14 cellular contexts compared by ENCODE assay signal in the genomic region with DNA sequence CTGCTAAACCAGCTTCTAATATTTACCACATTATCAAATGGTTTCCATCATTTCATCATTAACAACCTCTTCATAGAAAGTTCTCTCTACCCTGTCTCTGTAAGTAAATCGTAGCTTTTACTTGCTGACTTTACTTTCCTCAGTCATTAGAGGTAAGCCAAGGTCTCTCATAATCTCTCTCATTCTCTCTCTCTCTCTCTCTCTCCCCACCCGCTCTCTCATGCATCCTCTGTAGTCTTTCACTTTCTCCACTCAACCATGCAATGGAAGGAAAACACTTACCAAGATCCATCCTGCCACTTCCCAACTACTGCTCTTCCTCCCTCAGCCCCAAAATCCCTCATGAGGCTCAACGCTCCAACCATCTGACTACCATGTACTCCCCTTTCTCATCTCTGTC. TPM values are rescaled to one million over a fixed set of nuclear protein-coding genes. Genes with fewer than 3 reads are reported as not detected.
DNase-seq lines count a peak whose midpoint lies in the region; TF ChIP-seq lines count a peak whose summit lies in the region.
"Had no signal": no experiment of that assay in that cellular context is flagged by ENCODE, and none has a peak within 500 bp of the region (broad histone marks: within the 10 kb centered on the region; RNA-seq: fewer than 3 reads in every experiment).

No MANE protein-coding gene starts in this region.

- DNase-seq in Caki2 (ENCODE audit: low read depth) = peak; percentile 22
- DNase-seq in DMS53 treated with DMSO at 0.1 percent for 48 hours (lab: John Stamatoyannopoulos, UW; ENCODE audit: unreplicated experiment) = peak; percentile 30
- DNase-seq in NCI-H345 (lab: John Stamatoyannopoulos, UW) = peak; percentile 44
- peak; percentile 20 for DNase-seq in kidney tubule cell (ENCODE audit: low spot score)
- no peak for DNase-seq in amygdala (lab: John Stamatoyannopoulos, UW)
- no peak for DNase-seq in mucosa of gallbladder (ENCODE audit: low spot score)
- DNase-seq in HEK293T (ENCODE audit: extremely low spot score) = no peak
- no peak for DNase-seq in erythroblast (lab: John Stamatoyannopoulos, UW)
- DNase-seq: BE2C; CD8-positive, alpha-beta T cell; COR-L47; H7 had no signal

- TF ChIP-seq POLR2A in erythroblast (IDR thresholded peaks at IDR 0.05; ENCODE audit: low read length) = no peak

- in situ Hi-C loops in Caki2 (cut with HindIII; ENCODE audit: low pct_unique_long_range_greater_than_20kb, low sequenced_read_pairs) = no loop called here

- POLR2A ChIA-PET in HEK293T (lab: Yijun Ruan, JAX) = no interaction called here

- CTCF ChIA-PET in HEK293T (lab: Yijun Ruan, JAX) = no interaction called here

TF ChIP-seq in HEK293T, 16 proteins besides CTCF, POLR2A, EP300 and RAD21:
- no peak for TF ChIP-seq TARDBP (IDR thresholded peaks at IDR 0.05)
- no peak for TF ChIP-seq ARNT (IDR thresholded peaks at IDR 0.05)
- TF ChIP-seq LEF1 (IDR thresholded peaks at IDR 0.05; ENCODE audit: borderline replicate concordance) = no peak
- no peak for TF ChIP-seq SUZ12 (IDR thresholded peaks at IDR 0.05)
- TF ChIP-seq BHLHE40 (IDR thresholded peaks at IDR 0.05; ENCODE audit: borderline replicate concordance) = no peak
- TF ChIP-seq CTBP1 (IDR thresholded peaks at IDR 0.05; ENCODE audit: borderline replicate concordance) = no peak
- TF ChIP-seq L3MBTL2 (conservative IDR thresholded peaks at IDR 0.05) = no peak
- no peak for TF ChIP-seq FOXK2 (IDR thresholded peaks at IDR 0.05)

RNA-seq across cellular contexts. Expression of a gene that starts 6.1 kb away (rescaled TPM):
- total RNA-seq in Caki2 (2014; rRNA removed; shearing (Covaris generic); ENCODE audit: low replicate concordance) = 2.8 and 4.5 TPM in 2 replicates
- 18.6 TPM for total RNA-seq in mucosa of gallbladder

RNA-seq across cellular contexts. Expression of a gene that starts 43.4 kb away (rescaled TPM):
- total RNA-seq in Caki2 (2014; rRNA removed; shearing (Covaris generic); ENCODE audit: low replicate concordance) = 0.20 TPM in 1 of 2 replicates, not detected in the other
- total RNA-seq in mucosa of gallbladder = 15.4 TPM
- total RNA-seq: CD8-positive, alpha-beta T cell; Daoy; GM23338; H7 had no signal

Comparison
In these comparisons a context has a peak if more than half of its experiments do, and no peak if none do; other contexts are left out.
1. DNase-seq: peak in Caki2 (single experiment), DMS53 treated with DMSO at 0.1 percent for 48 hours (single experiment), NCI-H345 (single experiment) and kidney tubule cell (single experiment); none in amygdala (0 of 56), mucosa of gallbladder (single experiment), HEK293T (single experiment) and erythroblast (0 of 2).
2. RNA of a gene that starts 43.4 kb away (total RNA-seq): 15.4 TPM in mucosa of gallbladder (single experiment); 0.20 TPM in Caki2; every median in the first group is over 10 times any median in the second.